In the genomic region with DNA sequence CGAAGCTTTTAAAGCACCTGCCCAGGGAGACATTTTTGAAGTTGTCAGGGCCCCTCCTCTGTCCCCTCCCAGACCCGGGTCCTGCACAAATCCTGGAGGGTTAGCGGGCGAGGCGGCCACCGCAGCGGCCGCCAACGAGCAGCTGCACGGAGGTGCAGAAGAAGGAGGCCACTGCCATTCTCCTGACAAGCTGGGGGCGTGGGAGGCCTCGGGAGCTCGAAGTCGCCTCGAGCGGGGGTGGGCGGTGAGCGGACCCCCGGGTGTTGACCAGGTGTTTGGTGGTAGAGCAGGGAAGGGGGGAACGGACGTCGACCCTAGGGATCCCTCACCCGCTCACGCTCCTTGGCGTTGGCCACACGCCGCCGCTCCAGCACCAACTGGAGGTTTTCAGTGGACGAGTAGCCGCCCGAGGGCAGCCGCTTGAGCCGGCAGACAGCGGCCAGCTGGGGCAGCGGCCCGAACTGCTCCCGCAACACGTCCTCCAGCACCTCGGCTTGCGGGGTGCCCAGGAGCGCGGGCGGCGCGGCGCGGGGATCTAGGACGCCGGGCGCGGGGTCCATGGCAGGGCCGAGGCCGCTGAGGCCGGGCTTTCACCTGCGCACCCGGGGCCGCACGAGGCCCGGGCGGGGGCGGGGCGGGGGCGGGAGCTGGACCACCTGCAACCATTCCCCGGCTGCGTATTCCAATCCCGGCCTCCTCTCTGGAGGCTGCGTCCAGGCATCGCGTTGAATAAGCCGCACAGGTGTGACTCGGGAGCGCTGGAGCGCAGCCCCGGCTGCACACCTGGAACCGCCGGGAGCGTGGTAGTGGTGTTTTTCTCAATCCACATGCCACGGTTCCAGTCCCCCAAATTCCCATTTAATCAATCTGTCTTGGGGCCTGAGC, we compare ENCODE assay signal across 10 cellular contexts. TPM values are rescaled to one million over a fixed set of nuclear protein-coding genes. Genes with fewer than 3 reads are reported as not detected.
DNase-seq lines count a peak whose midpoint lies in the region; ATAC-seq and TF ChIP-seq lines count a peak whose summit lies in the region.
"Had no signal": no experiment of that assay in that cellular context is flagged by ENCODE, and none has a peak within 500 bp of the region (broad histone marks: within the 10 kb centered on the region; RNA-seq: fewer than 3 reads in every experiment).

A gene with protein sequence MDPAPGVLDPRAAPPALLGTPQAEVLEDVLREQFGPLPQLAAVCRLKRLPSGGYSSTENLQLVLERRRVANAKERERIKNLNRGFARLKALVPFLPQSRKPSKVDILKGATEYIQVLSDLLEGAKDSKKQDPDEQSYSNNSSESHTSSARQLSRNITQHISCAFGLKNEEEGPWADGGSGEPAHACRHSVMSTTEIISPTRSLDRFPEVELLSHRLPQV (minus strand): TSS at position 565 of the 885 bp plus-strand sequence. CDS start 5 bp downstream, at position 560.

- no peaks in the 10 kb centered on the region for H3K9me3 Mint-ChIP-seq in T-helper 1 cell treated with Interleukin-12 subunit alpha and Interleukin-12 subunit beta and Interleukin-4 antibody, amounts not matched to agents 30 μg/mL and 1 μg/mL, for 36 hours
- H3K9me3 Mint-ChIP-seq in activated T-helper 2 cell treated with anti-CD3 and anti-CD28 coated beads, Interferon-gamma antibody, Interleukin-2, Interleukin-4, amounts not matched to agents 10 μg/mL and 5 μg/mL and 100 μg/mL, durations not matched to agents 14 hours and 24 hours and 36 hours, result no peaks in the 10 kb centered on the region

- H3K27ac Mint-ChIP-seq in T-helper 1 cell treated with Interleukin-12 subunit alpha and Interleukin-12 subunit beta and Interleukin-4 antibody, amounts not matched to agents 30 μg/mL and 1 μg/mL, for 36 hours, result no peak within 1 kb of the TSS
- H3K27ac Mint-ChIP-seq in activated T-helper 2 cell treated with anti-CD3 and anti-CD28 coated beads, Interferon-gamma antibody, Interleukin-2, Interleukin-4, amounts not matched to agents 10 μg/mL and 5 μg/mL and 100 μg/mL, durations not matched to agents 14 hours and 24 hours and 36 hours, result no peak within 1 kb of the TSS

- peak within 1 kb of the TSS in 7 of 8 donors; percentile 1 to 61 (median 20) for H3K4me3 ChIP-seq in spleen

- ATAC-seq in HG03342 (IDR thresholded peaks at IDR 0.05; ENCODE audit: unreplicated experiment) (no peak), HG02938 (IDR thresholded peaks at IDR 0.05; ENCODE audit: unreplicated experiment) (no peak)

- H3K27me3 Mint-ChIP-seq in T-helper 1 cell treated with Interleukin-12 subunit alpha and Interleukin-12 subunit beta and Interleukin-4 antibody, amounts not matched to agents 30 μg/mL and 1 μg/mL, for 36 hours (ENCODE audit: low read depth), result peaks cover 58% of the 10 kb centered on the region
- H3K27me3 Mint-ChIP-seq in activated T-helper 2 cell treated with anti-CD3 and anti-CD28 coated beads, Interferon-gamma antibody, Interleukin-2, Interleukin-4, amounts not matched to agents 10 μg/mL and 5 μg/mL and 100 μg/mL, durations not matched to agents 14 hours and 24 hours and 36 hours (ENCODE audit: low read depth), result peaks cover 62% of the 10 kb centered on the region

- no peak for TF ChIP-seq POLR2A in spleen (IDR thresholded peaks at IDR 0.05)

- peaks cover 3% of the 10 kb centered on the region for H3K36me3 Mint-ChIP-seq in T-helper 1 cell treated with Interleukin-12 subunit alpha and Interleukin-12 subunit beta and Interleukin-4 antibody, amounts not matched to agents 30 μg/mL and 1 μg/mL, for 36 hours (ENCODE audit: low read depth)
- no peaks in the 10 kb centered on the region for H3K36me3 Mint-ChIP-seq in activated T-helper 2 cell treated with anti-CD3 and anti-CD28 coated beads, Interferon-gamma antibody, Interleukin-2, Interleukin-4, amounts not matched to agents 10 μg/mL and 5 μg/mL and 100 μg/mL, durations not matched to agents 14 hours and 24 hours and 36 hours (ENCODE audit: low read depth)

- no peak within 1 kb of the TSS for H3K27ac ChIP-seq in spleen

- H3K4me1 ChIP-seq in spleen, result peaks cover 3 to 17% (median 16%) of the 10 kb centered on the region in 6 donors

- intact Hi-C loops in activated T-helper 2 cell treated with anti-CD3 and anti-CD28 coated beads, Interferon-gamma antibody, Interleukin-2, Interleukin-4, amounts not matched to agents 10 μg/mL and 5 μg/mL and 100 μg/mL, durations not matched to agents 14 hours and 24 hours and 36 hours (cut with micrococcal nuclease), result no loop called here
- intact Hi-C loops in spleen (cut with DNase I; ENCODE audit: low total_unique reads), result loop anchor here (10.0 kb wide), 1 partner anchor 154 kb away; no protein-coding TSS in a partner anchor

- DNase-seq in T-helper 1 cell (no peak), iris pigment epithelial cell (ENCODE audit: low read depth) (peak; percentile 3), spleen (no peak), SIG-M5 (lab: John Stamatoyannopoulos, UW) (no peak)
- no peak for DNase-seq in activated T-helper 2 cell treated with anti-CD3 and anti-CD28 coated beads, Interferon-gamma antibody, Interleukin-2, Interleukin-4, amounts not matched to agents 10 μg/mL and 5 μg/mL and 100 μg/mL, durations not matched to agents 14 hours and 24 hours and 36 hours (ENCODE audit: low spot score)

- no peaks in the 10 kb centered on the region for H3K9me3 ChIP-seq in spleen

- peaks cover 12% of the 10 kb centered on the region for H3K4me1 Mint-ChIP-seq in T-helper 1 cell treated with Interleukin-12 subunit alpha and Interleukin-12 subunit beta and Interleukin-4 antibody, amounts not matched to agents 30 μg/mL and 1 μg/mL, for 36 hours (ENCODE audit: low read depth)
- peaks cover 10% of the 10 kb centered on the region for H3K4me1 Mint-ChIP-seq in activated T-helper 2 cell treated with anti-CD3 and anti-CD28 coated beads, Interferon-gamma antibody, Interleukin-2, Interleukin-4, amounts not matched to agents 10 μg/mL and 5 μg/mL and 100 μg/mL, durations not matched to agents 14 hours and 24 hours and 36 hours (ENCODE audit: low read depth)

- peak within 1 kb of the TSS; percentile 77 for H3K4me3 Mint-ChIP-seq in T-helper 1 cell treated with Interleukin-12 subunit alpha and Interleukin-12 subunit beta and Interleukin-4 antibody, amounts not matched to agents 30 μg/mL and 1 μg/mL, for 36 hours
- peak within 1 kb of the TSS; percentile 67 for H3K4me3 Mint-ChIP-seq in activated T-helper 2 cell treated with anti-CD3 and anti-CD28 coated beads, Interferon-gamma antibody, Interleukin-2, Interleukin-4, amounts not matched to agents 10 μg/mL and 5 μg/mL and 100 μg/mL, durations not matched to agents 14 hours and 24 hours and 36 hours (ENCODE audit: low read depth)

- no peaks in the 10 kb centered on the region for H3K36me3 ChIP-seq in spleen

- 7 to 28% (median 8%) methylated on average over 12 to 78 of the region's 78 CpGs for WGBS in spleen, 5 donors

- TF ChIP-seq CTCF in spleen (IDR thresholded peaks at IDR 0.05 in 8 of 11, conservative IDR thresholded peaks at IDR 0.05 in 3 of 11), result no peak

- peaks cover 0 to 78% (median 30%) of the 10 kb centered on the region in 7 donors for H3K27me3 ChIP-seq in spleen (replicated peaks in 1 of 7)

RNA-seq across cellular contexts. Expression of the gene that starts here (rescaled TPM):
- not detected in 2 replicates for total RNA-seq in activated T-helper 2 cell treated with anti-CD3 and anti-CD28 coated beads, Interferon-gamma antibody, Interleukin-2, Interleukin-4, amounts not matched to agents 10 μg/mL and 5 μg/mL and 100 μg/mL, durations not matched to agents 14 hours and 24 hours and 36 hours
- total RNA-seq in spleen, result not detected
- under 1 TPM in 2 of 3 donors, not detected in 1; 0.14 to 0.39 TPM for polyA plus RNA-seq in spleen
- total RNA-seq: frontal cortex, LHCN-M2 had no signal
